ENCODE assay signal across 14 cellular contexts in genomic region chr7:127822822-127823508, GRCh38.
DNase-seq lines count a peak whose midpoint lies in the region; ATAC-seq and TF ChIP-seq lines count a peak whose summit lies in the region.
"Had no signal": no experiment of that assay in that cellular context is flagged by ENCODE, and none has a peak within 500 bp of the region (broad histone marks: within the 10 kb centered on the region; RNA-seq: fewer than 3 reads in every experiment).

No MANE protein-coding gene starts in this region.

- no peak for TF ChIP-seq POLR2A in body of pancreas (IDR thresholded peaks at IDR 0.05)

- H3K9me3 Mint-ChIP-seq in neural progenitor cell = no peaks in the 10 kb centered on the region
- H3K9me3 Mint-ChIP-seq: CD8-positive, alpha-beta T cell had no signal

- no peaks in the 10 kb centered on the region for H3K36me3 Mint-ChIP-seq in neural progenitor cell
- H3K36me3 Mint-ChIP-seq: CD8-positive, alpha-beta T cell had no signal

- H4K20me1 ChIP-seq in neural progenitor cell (ENCODE audit: low read depth) = peaks cover 14% of the 10 kb centered on the region

- H3K4me2 ChIP-seq in neural progenitor cell = no peak overlapping the region

- H3K9me3 ChIP-seq in body of pancreas = no peaks in the 10 kb centered on the region
- peaks cover 0 to 2% of the 10 kb centered on the region in 2 donors for H3K9me3 ChIP-seq in lung (ENCODE audit: control insufficient read depth in 2 of 2, insufficient read depth in 1 of 2, low read length in 1 of 2)
- no peaks in the 10 kb centered on the region for H3K9me3 ChIP-seq in neural progenitor cell (ENCODE audit: low read depth)

- peak; percentile 80 for ATAC-seq in body of pancreas
- peak; percentile 58 for ATAC-seq in lung (ENCODE audit: insufficient read depth, low FRiP score)
- no peak for ATAC-seq in GM18870 (IDR thresholded peaks at IDR 0.05; ENCODE audit: unreplicated experiment)
- ATAC-seq in HG02852 (IDR thresholded peaks at IDR 0.05; ENCODE audit: unreplicated experiment) = no peak
- ATAC-seq: CD8-positive, alpha-beta T cell had no signal

- H3F3A ChIP-seq in neural progenitor cell (ENCODE audit: low read depth) = no peaks in the 10 kb centered on the region

- WGBS in body of pancreas, 2 donors = 73% methylated on average over 5 of the region's 5 CpGs
- WGBS in lung, 2 donors = 72 to 77% methylated on average over 5 of the region's 5 CpGs

- H3K27me3 ChIP-seq in body of pancreas = no peaks in the 10 kb centered on the region
- H3K27me3 ChIP-seq in lung (ENCODE audit: control insufficient read depth, insufficient read depth) = no peaks in the 10 kb centered on the region
- no peaks in the 10 kb centered on the region for H3K27me3 ChIP-seq in neural progenitor cell

- peaks cover 2% of the 10 kb centered on the region for H3K27me3 Mint-ChIP-seq in neural progenitor cell (ENCODE audit: insufficient read depth, low read depth)

- H3K27ac ChIP-seq in body of pancreas (peak overlapping the region in 3 of 4 donors; percentile 1 to 43 (median 11)), lung (ENCODE audit: low read depth in 1 of 2, low read length in 1 of 2) (no peak overlapping the region), neural progenitor cell (no peak overlapping the region)

- intact Hi-C loops in body of pancreas (cut with DNase I) = no loop called here

- H3K4me3 Mint-ChIP-seq in neural progenitor cell = no peak overlapping the region
- H3K4me3 Mint-ChIP-seq: CD8-positive, alpha-beta T cell had no signal

- H3K4me3 ChIP-seq in GM12865 (ENCODE audit: low read depth, low read length) = no peak overlapping the region
- no peak overlapping the region for H3K4me3 ChIP-seq in body of pancreas
- no peak overlapping the region for H3K4me3 ChIP-seq in lung
- no peak overlapping the region for H3K4me3 ChIP-seq in neural progenitor cell

- no peak for TF ChIP-seq CTCF in GM12865 (IDR thresholded peaks at IDR 0.05; ENCODE audit: insufficient read depth, low read depth, low read length, missing control alignments)
- no peak for TF ChIP-seq CTCF in body of pancreas (IDR thresholded peaks at IDR 0.05)
- TF ChIP-seq CTCF in lung (IDR thresholded peaks at IDR 0.05; ENCODE audit: control extremely low read depth, extremely low read depth) = no peak
- no peak for TF ChIP-seq CTCF in neural progenitor cell (IDR thresholded peaks at IDR 0.05)

- peak; percentile 11 for DNase-seq in GM12865 (ENCODE audit: low read depth)
- peak; percentile 36 for DNase-seq in KBM-7
- peak in 3 of 4 donors; percentile 29 to 42 (median 35) for DNase-seq in body of pancreas
- no peak for DNase-seq in lung (ENCODE audit: low spot score)
- DNase-seq in neural progenitor cell (ENCODE audit: low spot score) = no peak
- no peak for DNase-seq in NCI-H748 (lab: John Stamatoyannopoulos, UW; ENCODE audit: unreplicated experiment)
- DNase-seq: activated CD4-positive, alpha-beta T cell treated with anti-CD3 and anti-CD28 coated beads, Interleukin-2, amount 50 U/mL, for 4 hours; activated naive CD4-positive, alpha-beta T cell; CD8-positive, alpha-beta T cell; HCEC 1CT; posterior cingulate gyrus; stimulated activated CD4-positive, alpha-beta T cell treated with anti-CD3 and anti-CD28 coated beads, Interleukin-2, amount 100 ng/mL, for 24 hours had no signal

- H3K36me3 ChIP-seq in body of pancreas (replicated peaks in 1 of 2; ENCODE audit: insufficient read depth in 1 of 2, low read depth in 2 of 2) (no peaks in the 10 kb centered on the region), lung (ENCODE audit: control insufficient read depth in 2 of 2, insufficient read depth in 2 of 2, low read length in 2 of 2) (peaks cover 0 to 2% of the 10 kb centered on the region in 2 donors), neural progenitor cell (no peaks in the 10 kb centered on the region)

- H3K4me1 ChIP-seq in body of pancreas (peaks cover 22% of the 10 kb centered on the region), lung (ENCODE audit: control insufficient read depth in 2 of 2, insufficient read depth in 2 of 2, low read length in 2 of 2) (peaks cover 0 to 6% of the 10 kb centered on the region in 2 donors), neural progenitor cell (peaks cover 17% of the 10 kb centered on the region)

- peaks cover 34% of the 10 kb centered on the region for H3K79me2 ChIP-seq in neural progenitor cell (ENCODE audit: low read depth)

- H3K9ac ChIP-seq in neural progenitor cell = no peak overlapping the region

- in situ Hi-C loops in KBM-7 (cut with MboI; ENCODE audit: low pct_unique_long_range_greater_than_20kb, low sequenced_read_pairs) = no loop called here

- peaks cover 38% of the 10 kb centered on the region for H3K4me1 Mint-ChIP-seq in neural progenitor cell

- no peak overlapping the region for H2AFZ ChIP-seq in neural progenitor cell (replicated peaks)

- H3K27ac Mint-ChIP-seq in neural progenitor cell = no peak overlapping the region
- H3K27ac Mint-ChIP-seq: CD8-positive, alpha-beta T cell had no signal

Comparison
In these comparisons a context has a peak if more than half of its experiments do, and no peak if none do; other contexts are left out.
1. DNase-seq: peak in GM12865 (single experiment), KBM-7 (single experiment) and body of pancreas (3 of 4); none in lung (single experiment), neural progenitor cell (single experiment) and NCI-H748 (single experiment).
2. ATAC-seq: peak in body of pancreas (single experiment) and lung (single experiment); none in GM18870 (single experiment) and HG02852 (single experiment).
3. H3K27ac ChIP-seq: peak in body of pancreas (3 of 4); none in lung (0 of 2) and neural progenitor cell (single experiment).